7 cellular contexts compared by ENCODE assay signal in the genomic region with DNA sequence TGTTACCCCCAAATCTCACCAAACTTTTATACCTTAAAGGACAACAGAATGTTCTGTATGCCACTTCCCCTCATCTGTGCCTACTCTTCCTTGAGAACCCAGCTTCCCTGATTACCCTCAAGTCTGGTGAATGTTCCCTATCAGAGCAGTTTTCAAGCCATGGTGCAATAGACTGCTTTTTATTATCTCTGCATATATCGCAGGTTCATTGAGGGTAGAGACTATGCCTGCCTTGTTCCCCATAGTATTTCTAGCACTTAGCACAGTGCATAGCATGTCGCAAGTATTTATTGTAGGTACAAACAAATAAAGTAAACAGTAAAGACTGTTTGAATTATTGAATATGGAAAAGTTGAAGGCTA.
DNase-seq lines count a peak whose midpoint lies in the region; ATAC-seq and TF ChIP-seq lines count a peak whose summit lies in the region.

No MANE protein-coding gene starts in this region.

- H3K27ac Mint-ChIP-seq in stimulated activated effector memory CD8-positive, alpha-beta T cell treated with anti-CD3 and anti-CD28 coated beads, Interleukin-12 subunit alpha, Interleukin-12 subunit beta, amount 100 ng/mL, for 72 hours: peak overlapping the region; percentile 91

- no peak for TF ChIP-seq CTCF in IMR-90 (conservative IDR thresholded peaks at IDR 0.05; ENCODE audit: low read depth, low read length)

- peak overlapping the region; percentile 4; the same call in 1 of the 2 replicates for H3K23ac ChIP-seq in IMR-90 (ENCODE audit: low read depth, low read length)

- H3K18ac ChIP-seq in IMR-90 (ENCODE audit: low read depth, low read length): peak overlapping the region; percentile 3; the same call in 1 of the 2 replicates

- peak overlapping the region; percentile 55 for H3K4me3 Mint-ChIP-seq in stimulated activated effector memory CD8-positive, alpha-beta T cell treated with anti-CD3 and anti-CD28 coated beads, Interleukin-12 subunit alpha, Interleukin-12 subunit beta, amount 100 ng/mL, for 72 hours

- H2BK15ac ChIP-seq in IMR-90 (ENCODE audit: low read depth, low read length): peak overlapping the region; percentile 37; the same call in 2 of the 3 replicates

- in situ Hi-C loops in IMR-90 (cut with MboI; ENCODE audit: low sequenced_read_pairs): no loop called here

- CTCF ChIA-PET in IMR-90 (lab: Yijun Ruan, JAX): no interaction called here

- H3K27ac ChIP-seq in IMR-90 (ENCODE audit: insufficient read depth, low read length) (peak overlapping the region; percentile 15; the same call in 1 of the 2 replicates), epithelial cell of prostate (peak overlapping the region; percentile 88)

- ATAC-seq in GM21381 (IDR thresholded peaks at IDR 0.05; ENCODE audit: unreplicated experiment) (peak; percentile 16), IMR-90 (ENCODE audit: low read depth) (peak; percentile 32), HG03108 (IDR thresholded peaks at IDR 0.05; ENCODE audit: unreplicated experiment) (no peak)
- no peak for ATAC-seq in stimulated activated effector memory CD8-positive, alpha-beta T cell treated with anti-CD3 and anti-CD28 coated beads, Interleukin-12 subunit alpha, Interleukin-12 subunit beta, amount 100 ng/mL, for 72 hours

- peak overlapping the region; percentile 56 for H2BK120ac ChIP-seq in IMR-90 (ENCODE audit: low read depth, low read length)

- no peak overlapping the region for H2AFZ ChIP-seq in IMR-90 (replicated peaks; ENCODE audit: low read length, poor library complexity)

- H3K9ac ChIP-seq in IMR-90 (ENCODE audit: low read depth, low read length): peak overlapping the region; percentile 36; the same call in 1 of the 2 replicates

- H3K9me3 ChIP-seq in IMR-90 (ENCODE audit: control insufficient read depth, insufficient read depth, low read length): no peaks in the 10 kb centered on the region

- WGBS in IMR-90 (ENCODE audit: extremely low coverage in 2 of 2, insufficient read length in 1 of 2), 2 experiments: no CpG with 5 or more reads among the region's 2 CpGs

- no peak overlapping the region for H3K4me3 ChIP-seq in IMR-90 (ENCODE audit: insufficient read depth, low read depth, low read length)

- peaks cover 10% of the 10 kb centered on the region; the same call in 1 of the 2 replicates for H3K9me1 ChIP-seq in IMR-90 (ENCODE audit: insufficient read depth, low read length)

- H4K8ac ChIP-seq in IMR-90 (ENCODE audit: low read depth in 2 of 2, low read length in 2 of 2): peak overlapping the region; percentile 3 to 61; a peak in 2 of 4 replicates

- H2BK20ac ChIP-seq in IMR-90 (ENCODE audit: low read depth, low read length): peak overlapping the region; percentile 66

- TF ChIP-seq RAD21 in IMR-90 (IDR thresholded peaks at IDR 0.05; ENCODE audit: low read length): no peak

- H4K5ac ChIP-seq in IMR-90 (ENCODE audit: low read depth, low read length): peak overlapping the region; percentile 3

- peaks cover 42 to 53% of the 10 kb centered on the region in 2 experiments for H3K79me1 ChIP-seq in IMR-90 (ENCODE audit: low read depth in 1 of 2, low read length in 2 of 2)

- H2AK9ac ChIP-seq in IMR-90 (replicated peaks; ENCODE audit: low read depth, low read length, poor library complexity): no peak overlapping the region

- H3K4me1 ChIP-seq in IMR-90 (ENCODE audit: control insufficient read depth, insufficient read depth, low read length): peaks cover 8% of the 10 kb centered on the region

- H3K4me2 ChIP-seq in IMR-90 (ENCODE audit: low read depth, low read length): peak overlapping the region; percentile 75; the same call in 1 of the 2 replicates

- TF ChIP-seq POLR2A in IMR-90 (IDR thresholded peaks at IDR 0.05; ENCODE audit: low read depth, low read length): no peak

- peaks cover 45% of the 10 kb centered on the region for H3K36me3 Mint-ChIP-seq in stimulated activated effector memory CD8-positive, alpha-beta T cell treated with anti-CD3 and anti-CD28 coated beads, Interleukin-12 subunit alpha, Interleukin-12 subunit beta, amount 100 ng/mL, for 72 hours

- DNase-seq in IMR-90 (no peak), epithelial cell of prostate (ENCODE audit: low read depth, low spot score) (no peak), NCI-H345 (lab: John Stamatoyannopoulos, UW) (no peak)
- DNase-seq in stimulated activated effector memory CD8-positive, alpha-beta T cell treated with anti-CD3 and anti-CD28 coated beads, Interleukin-12 subunit alpha, Interleukin-12 subunit beta, amount 100 ng/mL, for 72 hours (ENCODE audit: low spot score in 2 of 2): no peak
- DNase-seq in central memory CD4-positive, alpha-beta T cell: no peak

- peak overlapping the region; percentile 70 for H2BK5ac ChIP-seq in IMR-90 (ENCODE audit: low read depth, low read length, poor library complexity, severe bottlenecking)

- H2AK5ac ChIP-seq in IMR-90 (ENCODE audit: low read depth, low read length): peak overlapping the region; percentile 63; the same call in 1 of the 2 replicates

- no peaks in the 10 kb centered on the region for H3K27me3 ChIP-seq in IMR-90 (ENCODE audit: control insufficient read depth, insufficient read depth, low read length)

- peaks cover 1% of the 10 kb centered on the region; the same call in 1 of the 2 replicates for H3K36me3 ChIP-seq in IMR-90 (ENCODE audit: control insufficient read depth, insufficient read depth, low read length)

- BruUV-seq in IMR-90 (replicated peaks; lab: Mats Ljungman, UMichigan): no TSS peak

- POLR2A ChIA-PET in IMR-90 (lab: Charles Lee; ENCODE audit: unreplicated experiment): no interaction called here

- H3K4me1 Mint-ChIP-seq in stimulated activated effector memory CD8-positive, alpha-beta T cell treated with anti-CD3 and anti-CD28 coated beads, Interleukin-12 subunit alpha, Interleukin-12 subunit beta, amount 100 ng/mL, for 72 hours: peaks cover 49% of the 10 kb centered on the region

- H3K4ac ChIP-seq in IMR-90 (ENCODE audit: low read depth, low read length): peak overlapping the region; percentile 81

- intact Hi-C loops in IMR-90 (cut with micrococcal nuclease): loop anchor here (5.0 kb wide), 1 partner anchor 73 kb away; no protein-coding TSS in a partner anchor

- peak overlapping the region; percentile 81 for H3K14ac ChIP-seq in IMR-90 (replicated peaks; ENCODE audit: low read depth, low read length)

- peak overlapping the region; percentile 31; the same call in 1 of the 2 replicates for H4K91ac ChIP-seq in IMR-90 (ENCODE audit: insufficient read depth, low read depth, low read length)

- dilution Hi-C loops in IMR-90 (cut with HindIII; ENCODE audit: low sequenced_read_pairs, unreplicated experiment): no loop called here

- H3K56ac ChIP-seq in IMR-90 (ENCODE audit: extremely low read depth, insufficient read depth, low read length): peak overlapping the region; percentile 24; the same call in 1 of the 2 replicates

- no peaks in the 10 kb centered on the region for H4K20me1 ChIP-seq in IMR-90 (ENCODE audit: insufficient read depth, low read length)

- H3K9me3 Mint-ChIP-seq in stimulated activated effector memory CD8-positive, alpha-beta T cell treated with anti-CD3 and anti-CD28 coated beads, Interleukin-12 subunit alpha, Interleukin-12 subunit beta, amount 100 ng/mL, for 72 hours: peaks cover 3% of the 10 kb centered on the region

TF ChIP-seq in IMR-90, 13 proteins besides CTCF, POLR2A, EP300 and RAD21:
- TF ChIP-seq NFE2L2 (IDR thresholded peaks at IDR 0.05; ENCODE audit: low read depth, low read length) (no peak), CHD1 (IDR thresholded peaks at IDR 0.05; ENCODE audit: low read depth, low read length) (no peak), ELK1 (IDR thresholded peaks at IDR 0.05; ENCODE audit: borderline replicate concordance, low read depth, low read length) (no peak), RFX5 (IDR thresholded peaks at IDR 0.05; ENCODE audit: low read depth, low read length) (no peak), FOS (IDR thresholded peaks at IDR 0.05; ENCODE audit: low read depth, low read length) (no peak), MXI1 (IDR thresholded peaks at IDR 0.05; ENCODE audit: borderline replicate concordance, low read depth, low read length) (no peak), SMC3 (IDR thresholded peaks at IDR 0.05; ENCODE audit: low read depth, low read length) (no peak), BHLHE40 (IDR thresholded peaks at IDR 0.05; ENCODE audit: low read depth, low read length) (no peak), CEBPB (IDR thresholded peaks at IDR 0.05; ENCODE audit: low read depth, low read length) (no peak), MAZ (IDR thresholded peaks at IDR 0.05; ENCODE audit: borderline replicate concordance, low read depth, low read length) (no peak), RCOR1 (IDR thresholded peaks at IDR 0.05; ENCODE audit: insufficient replicate concordance, low read length) (no peak)
- TF ChIP-seq, protein P1, sequence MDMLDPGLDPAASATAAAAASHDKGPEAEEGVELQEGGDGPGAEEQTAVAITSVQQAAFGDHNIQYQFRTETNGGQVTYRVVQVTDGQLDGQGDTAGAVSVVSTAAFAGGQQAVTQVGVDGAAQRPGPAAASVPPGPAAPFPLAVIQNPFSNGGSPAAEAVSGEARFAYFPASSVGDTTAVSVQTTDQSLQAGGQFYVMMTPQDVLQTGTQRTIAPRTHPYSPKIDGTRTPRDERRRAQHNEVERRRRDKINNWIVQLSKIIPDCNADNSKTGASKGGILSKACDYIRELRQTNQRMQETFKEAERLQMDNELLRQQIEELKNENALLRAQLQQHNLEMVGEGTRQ (IDR thresholded peaks at IDR 0.05; ENCODE audit: low read depth, low read length): no peak

Comparison
In these comparisons a context has a peak if more than half of its experiments do, and no peak if none do; other contexts are left out.
1. ATAC-seq: peak in GM21381 (single experiment) and IMR-90 (single experiment); none in stimulated activated effector memory CD8-positive, alpha-beta T cell treated with anti-CD3 and anti-CD28 coated beads, Interleukin-12 subunit alpha, Interleukin-12 subunit beta, amount 100 ng/mL, for 72 hours (single experiment) and HG03108 (single experiment).